ENCODE assay signal across 8 cellular contexts in genomic region chr1:26471201-26471497, GRCh38. TPM values are rescaled to one million over a fixed set of nuclear protein-coding genes. Genes with fewer than 3 reads are reported as not detected.
DNase-seq lines count a peak whose midpoint lies in the region; ATAC-seq and TF ChIP-seq lines count a peak whose summit lies in the region.

No MANE protein-coding gene starts in this region.

- H3K27ac Mint-ChIP-seq in activated T-helper 17 cell treated with anti-CD3 and anti-CD28 coated beads, Interleukin-2, amount 50 U/mL, for 72 hours, result peak overlapping the region; percentile 96
- H3K27ac Mint-ChIP-seq in type B pancreatic cell, result peak overlapping the region; percentile 95

- TF ChIP-seq POLR2A in heart left ventricle (IDR thresholded peaks at IDR 0.05), result no peak

- WGBS in heart left ventricle, 4 donors, result 16 to 24% (median 23%) methylated on average over 5 of the region's 5 CpGs

- ATAC-seq in heart left ventricle, result no peak
- no peak for ATAC-seq in Right ventricle myocardium superior (ENCODE audit: poor library complexity)
- no peak for ATAC-seq in activated T-helper 17 cell treated with anti-CD3 and anti-CD28 coated beads, Interleukin-2, amount 50 U/mL, for 72 hours (replicated peaks)

- intact Hi-C loops in heart left ventricle (cut with DNase I), result loop anchor here in 1 of 10 donors (5.0 kb wide), 1 partner anchor 39 kb away; the partner anchor contains the start of gene DHDDS
- intact Hi-C loops in Right ventricle myocardium superior (cut with DNase I), result no loop called here

- H3K4me3 Mint-ChIP-seq in activated T-helper 17 cell treated with anti-CD3 and anti-CD28 coated beads, Interleukin-2, amount 50 U/mL, for 72 hours, result peak overlapping the region; percentile 74
- H3K4me3 Mint-ChIP-seq in type B pancreatic cell, result peak overlapping the region; percentile 94

- H3K36me3 ChIP-seq in heart left ventricle, result peaks cover 0 to 62% (median 54%) of the 10 kb centered on the region in 9 donors
- H3K36me3 ChIP-seq in kidney epithelial cell (ENCODE audit: control insufficient read depth, insufficient read depth, low read length), result peaks cover 6% of the 10 kb centered on the region

- no peak for DNase-seq in heart left ventricle
- no peak for DNase-seq in Right ventricle myocardium superior
- no peak for DNase-seq in kidney epithelial cell (ENCODE audit: low read depth)
- no peak for DNase-seq in type B pancreatic cell (ENCODE audit: extremely low spot score, unreplicated experiment)
- no peak for DNase-seq in HuH-7 (ENCODE audit: low spot score)
- no peak for DNase-seq in HEK293T (ENCODE audit: extremely low spot score)
- DNase-seq in COR-L47 (lab: John Stamatoyannopoulos, UW), result no peak

- peaks cover 0 to 41% (median 33%) of the 10 kb centered on the region in 12 donors for H3K4me1 ChIP-seq in heart left ventricle

- POLR2A ChIA-PET in HEK293T (lab: Yijun Ruan, JAX), result interaction anchor here (1.0 to 4.7 kb wide), 5 partner anchors 10 to 51 kb away, joined by 3 to 28 read pairs (median 4); partner anchors contain the start of gene DHDDS

- TF ChIP-seq CTCF in heart left ventricle (IDR thresholded peaks at IDR 0.05) (no peak), kidney epithelial cell (IDR thresholded peaks at IDR 0.05; ENCODE audit: insufficient read depth, low read length, poor library complexity, severe bottlenecking) (no peak), type B pancreatic cell (conservative IDR thresholded peaks at IDR 0.05) (no peak)

- CTCF ChIA-PET in HEK293T (lab: Yijun Ruan, JAX), result interaction anchor here (0.7 to 1.4 kb wide), 3 partner anchors 41 to 150 kb away, joined by 3 to 5 read pairs (median 3); no protein-coding TSS in a partner anchor

- H3K9me3 Mint-ChIP-seq in activated T-helper 17 cell treated with anti-CD3 and anti-CD28 coated beads, Interleukin-2, amount 50 U/mL, for 72 hours, result no peaks in the 10 kb centered on the region
- H3K9me3 Mint-ChIP-seq in type B pancreatic cell, result no peaks in the 10 kb centered on the region

- no peaks in the 10 kb centered on the region for H3K9me3 ChIP-seq in heart left ventricle

- peak overlapping the region in 8 of 12 donors; percentile 67 to 100 (median 88) for H3K4me3 ChIP-seq in heart left ventricle
- peak overlapping the region; percentile 76 for H3K4me3 ChIP-seq in kidney epithelial cell (ENCODE audit: low read depth, low read length)

- H3K27me3 ChIP-seq in heart left ventricle (no peaks in the 10 kb centered on the region), kidney epithelial cell (ENCODE audit: control insufficient read depth, insufficient read depth, low read length) (no peaks in the 10 kb centered on the region)

- H3K36me3 Mint-ChIP-seq in activated T-helper 17 cell treated with anti-CD3 and anti-CD28 coated beads, Interleukin-2, amount 50 U/mL, for 72 hours (ENCODE audit: low read depth), result peaks cover 84% of the 10 kb centered on the region
- H3K36me3 Mint-ChIP-seq in type B pancreatic cell, result peaks cover 30% of the 10 kb centered on the region

- peaks cover 22% of the 10 kb centered on the region for H3K4me1 Mint-ChIP-seq in activated T-helper 17 cell treated with anti-CD3 and anti-CD28 coated beads, Interleukin-2, amount 50 U/mL, for 72 hours
- H3K4me1 Mint-ChIP-seq in type B pancreatic cell (ENCODE audit: unreplicated experiment), result peaks cover 46% of the 10 kb centered on the region

- H3K27me3 Mint-ChIP-seq in activated T-helper 17 cell treated with anti-CD3 and anti-CD28 coated beads, Interleukin-2, amount 50 U/mL, for 72 hours, result no peaks in the 10 kb centered on the region
- H3K27me3 Mint-ChIP-seq in type B pancreatic cell, result no peaks in the 10 kb centered on the region

- H3K27ac ChIP-seq in heart left ventricle, result peak overlapping the region in 3 of 12 donors; percentile 92 to 100 (median 99)

TF ChIP-seq in HEK293T, 16 proteins besides CTCF, POLR2A, EP300 and RAD21:
- no peak for TF ChIP-seq BHLHE40 (IDR thresholded peaks at IDR 0.05; ENCODE audit: borderline replicate concordance)
- TF ChIP-seq HDGF (IDR thresholded peaks at IDR 0.05; ENCODE audit: borderline replicate concordance), result no peak
- TF ChIP-seq TARDBP (IDR thresholded peaks at IDR 0.05), result no peak
- no peak for TF ChIP-seq ARNT (IDR thresholded peaks at IDR 0.05)

RNA-seq across cellular contexts. Expression of gene HMGN2, which starts 1.1 kb away (rescaled TPM):
- total RNA-seq in heart left ventricle, result 100 to 1,000 TPM in 7 of 9 donors, 10 to 100 TPM in 2; 66.3 to 256 (median 123) TPM
- 100 to 1,000 TPM; 116 to 154 TPM for polyA plus RNA-seq in heart left ventricle
- total RNA-seq in Right ventricle myocardium superior, result 132 TPM
- total RNA-seq in activated T-helper 17 cell treated with anti-CD3 and anti-CD28 coated beads, Interleukin-2, amount 50 U/mL, for 72 hours, result 100 to 1,000 TPM; 551 to 805 TPM
- total RNA-seq in kidney epithelial cell, result 126 and 131 TPM in 2 replicates
- 358 and 559 TPM in 2 replicates for total RNA-seq in type B pancreatic cell (ENCODE audit: low replicate concordance)

RNA-seq across cellular contexts. Expression of gene DHDDS, which starts 39.0 kb away (rescaled TPM):
- total RNA-seq in heart left ventricle, result 10 to 100 TPM; 14.1 to 45.0 (median 29.9) TPM
- 10 to 100 TPM; 22.0 to 44.6 TPM for polyA plus RNA-seq in heart left ventricle
- 23.7 TPM for total RNA-seq in Right ventricle myocardium superior
- 10 to 100 TPM; 55.7 to 56.6 TPM for total RNA-seq in activated T-helper 17 cell treated with anti-CD3 and anti-CD28 coated beads, Interleukin-2, amount 50 U/mL, for 72 hours
- 43.8 and 52.7 TPM in 2 replicates for total RNA-seq in kidney epithelial cell
- total RNA-seq in type B pancreatic cell (ENCODE audit: low replicate concordance), result 46.5 and 68.6 TPM in 2 replicates

RNA-seq across cellular contexts. Expression of gene RPS6KA1, which starts 58.4 kb away (rescaled TPM):
- 10 to 100 TPM in 2 of 9 donors, 1 to 10 TPM in 7; 1.1 to 24.4 (median 3.8) TPM for total RNA-seq in heart left ventricle
- polyA plus RNA-seq in heart left ventricle, result 1 to 10 TPM; 1.6 to 3.5 TPM
- total RNA-seq in Right ventricle myocardium superior, result 3.9 TPM
- total RNA-seq in activated T-helper 17 cell treated with anti-CD3 and anti-CD28 coated beads, Interleukin-2, amount 50 U/mL, for 72 hours, result 100 to 1,000 TPM; 154 to 211 TPM
- 48.1 and 48.5 TPM in 2 replicates for total RNA-seq in kidney epithelial cell
- 27.7 and 31.8 TPM in 2 replicates for total RNA-seq in type B pancreatic cell (ENCODE audit: low replicate concordance)
